Comparison of ENCODE assay signal across 1 cellular context in the genomic region with DNA sequence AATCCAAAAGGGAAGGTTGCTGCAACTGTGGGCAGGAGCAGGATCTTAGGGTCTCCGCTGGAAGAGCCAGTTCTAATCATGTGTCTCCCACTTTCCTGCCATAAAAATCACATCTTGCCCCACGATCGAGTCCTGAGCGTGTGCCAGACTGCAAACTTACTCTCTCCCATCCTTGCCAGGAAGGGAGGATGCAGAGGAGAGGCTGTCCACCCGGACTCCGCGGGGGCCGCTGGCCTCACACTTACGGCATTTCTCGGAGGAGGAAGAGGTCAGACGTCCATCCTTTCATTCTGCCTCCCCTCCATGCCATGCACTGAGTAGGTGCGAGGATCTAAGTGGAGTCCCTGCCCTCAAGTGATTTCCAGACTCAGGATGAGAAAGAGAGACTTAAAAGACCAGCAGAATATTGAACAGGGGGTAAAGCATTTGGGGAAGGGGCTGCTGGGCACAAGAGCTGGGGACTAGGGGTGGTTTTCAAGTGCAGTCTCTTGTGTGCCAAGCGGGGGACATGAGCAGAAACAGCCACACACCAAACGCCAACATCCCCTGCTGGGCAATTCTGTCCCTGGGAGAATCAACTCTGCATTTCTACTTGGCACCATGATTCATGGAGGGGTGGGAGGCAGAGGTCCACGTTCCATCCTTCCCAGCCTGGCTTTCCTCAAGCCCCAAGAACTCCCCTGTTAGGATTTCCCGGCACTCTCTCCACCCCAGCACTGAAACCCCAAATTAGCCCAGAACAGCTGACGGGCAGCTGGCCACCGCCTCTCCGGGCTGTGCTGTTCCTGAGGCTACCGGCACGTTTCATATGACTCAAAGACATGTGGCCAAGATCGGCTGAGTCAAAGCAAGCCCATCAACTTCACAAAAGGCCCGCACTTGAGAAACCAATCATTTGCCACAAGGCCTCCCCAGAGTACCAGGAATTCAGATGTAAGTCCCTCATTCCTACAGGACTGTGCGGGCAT.
TF ChIP-seq lines count a peak whose summit lies in the region.

No MANE protein-coding gene starts in this region.

TF ChIP-seq in GM12878, 131 proteins besides CTCF, POLR2A, EP300 and RAD21 (continued from another document):
- TF ChIP-seq, protein P1, sequence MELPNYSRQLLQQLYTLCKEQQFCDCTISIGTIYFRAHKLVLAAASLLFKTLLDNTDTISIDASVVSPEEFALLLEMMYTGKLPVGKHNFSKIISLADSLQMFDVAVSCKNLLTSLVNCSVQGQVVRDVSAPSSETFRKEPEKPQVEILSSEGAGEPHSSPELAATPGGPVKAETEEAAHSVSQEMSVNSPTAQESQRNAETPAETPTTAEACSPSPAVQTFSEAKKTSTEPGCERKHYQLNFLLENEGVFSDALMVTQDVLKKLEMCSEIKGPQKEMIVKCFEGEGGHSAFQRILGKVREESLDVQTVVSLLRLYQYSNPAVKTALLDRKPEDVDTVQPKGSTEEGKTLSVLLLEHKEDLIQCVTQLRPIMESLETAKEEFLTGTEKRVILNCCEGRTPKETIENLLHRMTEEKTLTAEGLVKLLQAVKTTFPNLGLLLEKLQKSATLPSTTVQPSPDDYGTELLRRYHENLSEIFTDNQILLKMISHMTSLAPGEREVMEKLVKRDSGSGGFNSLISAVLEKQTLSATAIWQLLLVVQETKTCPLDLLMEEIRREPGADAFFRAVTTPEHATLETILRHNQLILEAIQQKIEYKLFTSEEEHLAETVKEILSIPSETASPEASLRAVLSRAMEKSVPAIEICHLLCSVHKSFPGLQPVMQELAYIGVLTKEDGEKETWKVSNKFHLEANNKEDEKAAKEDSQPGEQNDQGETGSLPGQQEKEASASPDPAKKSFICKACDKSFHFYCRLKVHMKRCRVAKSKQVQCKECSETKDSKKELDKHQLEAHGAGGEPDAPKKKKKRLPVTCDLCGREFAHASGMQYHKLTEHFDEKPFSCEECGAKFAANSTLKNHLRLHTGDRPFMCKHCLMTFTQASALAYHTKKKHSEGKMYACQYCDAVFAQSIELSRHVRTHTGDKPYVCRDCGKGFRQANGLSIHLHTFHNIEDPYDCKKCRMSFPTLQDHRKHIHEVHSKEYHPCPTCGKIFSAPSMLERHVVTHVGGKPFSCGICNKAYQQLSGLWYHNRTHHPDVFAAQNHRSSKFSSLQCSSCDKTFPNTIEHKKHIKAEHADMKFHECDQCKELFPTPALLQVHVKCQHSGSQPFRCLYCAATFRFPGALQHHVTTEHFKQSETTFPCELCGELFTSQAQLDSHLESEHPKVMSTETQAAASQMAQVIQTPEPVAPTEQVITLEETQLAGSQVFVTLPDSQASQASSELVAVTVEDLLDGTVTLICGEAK (IDR thresholded peaks at IDR 0.05; ENCODE audit: borderline replicate concordance) = no peak
- TF ChIP-seq CHD4 (IDR thresholded peaks at IDR 0.05) (no peak), BHLHE40 (IDR thresholded peaks at IDR 0.05; ENCODE audit: borderline replicate concordance in 1 of 2, low read depth in 2 of 2, low read length in 1 of 2) (peak; percentile 82 to 88), TCF12 (IDR thresholded peaks at IDR 0.05; ENCODE audit: low read depth, low read length) (peak; percentile 66; the same call in 1 of the 2 replicates), MEF2B (IDR thresholded peaks at IDR 0.05; ENCODE audit: partially characterized antibody, poor library complexity, severe bottlenecking) (peak; percentile 31), JUNB (IDR thresholded peaks at IDR 0.05) (peak; percentile 14; the same call in 1 of the 2 replicates), TCF3 (IDR thresholded peaks at IDR 0.05; ENCODE audit: borderline replicate concordance, insufficient read depth, low read depth, low read length) (peak; percentile 64; the same call in 1 of the 2 replicates), IKZF1 (conservative IDR thresholded peaks at IDR 0.05) (peak; percentile 46; the same call in 1 of the 2 replicates), IKZF2 (IDR thresholded peaks at IDR 0.05) (peak; percentile 43 to 57; a peak in 3 of 4 replicates), MEF2A (IDR thresholded peaks at IDR 0.05; ENCODE audit: insufficient read depth, low read depth, low read length) (no peak), HDGF (IDR thresholded peaks at IDR 0.05) (no peak)
- TF ChIP-seq, protein P2, sequence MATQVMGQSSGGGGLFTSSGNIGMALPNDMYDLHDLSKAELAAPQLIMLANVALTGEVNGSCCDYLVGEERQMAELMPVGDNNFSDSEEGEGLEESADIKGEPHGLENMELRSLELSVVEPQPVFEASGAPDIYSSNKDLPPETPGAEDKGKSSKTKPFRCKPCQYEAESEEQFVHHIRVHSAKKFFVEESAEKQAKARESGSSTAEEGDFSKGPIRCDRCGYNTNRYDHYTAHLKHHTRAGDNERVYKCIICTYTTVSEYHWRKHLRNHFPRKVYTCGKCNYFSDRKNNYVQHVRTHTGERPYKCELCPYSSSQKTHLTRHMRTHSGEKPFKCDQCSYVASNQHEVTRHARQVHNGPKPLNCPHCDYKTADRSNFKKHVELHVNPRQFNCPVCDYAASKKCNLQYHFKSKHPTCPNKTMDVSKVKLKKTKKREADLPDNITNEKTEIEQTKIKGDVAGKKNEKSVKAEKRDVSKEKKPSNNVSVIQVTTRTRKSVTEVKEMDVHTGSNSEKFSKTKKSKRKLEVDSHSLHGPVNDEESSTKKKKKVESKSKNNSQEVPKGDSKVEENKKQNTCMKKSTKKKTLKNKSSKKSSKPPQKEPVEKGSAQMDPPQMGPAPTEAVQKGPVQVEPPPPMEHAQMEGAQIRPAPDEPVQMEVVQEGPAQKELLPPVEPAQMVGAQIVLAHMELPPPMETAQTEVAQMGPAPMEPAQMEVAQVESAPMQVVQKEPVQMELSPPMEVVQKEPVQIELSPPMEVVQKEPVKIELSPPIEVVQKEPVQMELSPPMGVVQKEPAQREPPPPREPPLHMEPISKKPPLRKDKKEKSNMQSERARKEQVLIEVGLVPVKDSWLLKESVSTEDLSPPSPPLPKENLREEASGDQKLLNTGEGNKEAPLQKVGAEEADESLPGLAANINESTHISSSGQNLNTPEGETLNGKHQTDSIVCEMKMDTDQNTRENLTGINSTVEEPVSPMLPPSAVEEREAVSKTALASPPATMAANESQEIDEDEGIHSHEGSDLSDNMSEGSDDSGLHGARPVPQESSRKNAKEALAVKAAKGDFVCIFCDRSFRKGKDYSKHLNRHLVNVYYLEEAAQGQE (IDR thresholded peaks at IDR 0.05; ENCODE audit: low read depth, low read length) = no peak
- TF ChIP-seq, protein P3, sequence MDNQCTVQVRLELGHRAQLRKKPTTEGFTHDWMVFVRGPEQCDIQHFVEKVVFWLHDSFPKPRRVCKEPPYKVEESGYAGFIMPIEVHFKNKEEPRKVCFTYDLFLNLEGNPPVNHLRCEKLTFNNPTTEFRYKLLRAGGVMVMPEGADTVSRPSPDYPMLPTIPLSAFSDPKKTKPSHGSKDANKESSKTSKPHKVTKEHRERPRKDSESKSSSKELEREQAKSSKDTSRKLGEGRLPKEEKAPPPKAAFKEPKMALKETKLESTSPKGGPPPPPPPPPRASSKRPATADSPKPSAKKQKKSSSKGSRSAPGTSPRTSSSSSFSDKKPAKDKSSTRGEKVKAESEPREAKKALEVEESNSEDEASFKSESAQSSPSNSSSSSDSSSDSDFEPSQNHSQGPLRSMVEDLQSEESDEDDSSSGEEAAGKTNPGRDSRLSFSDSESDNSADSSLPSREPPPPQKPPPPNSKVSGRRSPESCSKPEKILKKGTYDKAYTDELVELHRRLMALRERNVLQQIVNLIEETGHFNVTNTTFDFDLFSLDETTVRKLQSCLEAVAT (IDR thresholded peaks at IDR 0.05) = no peak
- TF ChIP-seq, protein P4, sequence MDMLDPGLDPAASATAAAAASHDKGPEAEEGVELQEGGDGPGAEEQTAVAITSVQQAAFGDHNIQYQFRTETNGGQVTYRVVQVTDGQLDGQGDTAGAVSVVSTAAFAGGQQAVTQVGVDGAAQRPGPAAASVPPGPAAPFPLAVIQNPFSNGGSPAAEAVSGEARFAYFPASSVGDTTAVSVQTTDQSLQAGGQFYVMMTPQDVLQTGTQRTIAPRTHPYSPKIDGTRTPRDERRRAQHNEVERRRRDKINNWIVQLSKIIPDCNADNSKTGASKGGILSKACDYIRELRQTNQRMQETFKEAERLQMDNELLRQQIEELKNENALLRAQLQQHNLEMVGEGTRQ (IDR thresholded peaks at IDR 0.05; ENCODE audit: borderline replicate concordance, low read depth, low read length) = no peak
